ENCODE assay signal across 11 cellular contexts in the genomic region with DNA sequence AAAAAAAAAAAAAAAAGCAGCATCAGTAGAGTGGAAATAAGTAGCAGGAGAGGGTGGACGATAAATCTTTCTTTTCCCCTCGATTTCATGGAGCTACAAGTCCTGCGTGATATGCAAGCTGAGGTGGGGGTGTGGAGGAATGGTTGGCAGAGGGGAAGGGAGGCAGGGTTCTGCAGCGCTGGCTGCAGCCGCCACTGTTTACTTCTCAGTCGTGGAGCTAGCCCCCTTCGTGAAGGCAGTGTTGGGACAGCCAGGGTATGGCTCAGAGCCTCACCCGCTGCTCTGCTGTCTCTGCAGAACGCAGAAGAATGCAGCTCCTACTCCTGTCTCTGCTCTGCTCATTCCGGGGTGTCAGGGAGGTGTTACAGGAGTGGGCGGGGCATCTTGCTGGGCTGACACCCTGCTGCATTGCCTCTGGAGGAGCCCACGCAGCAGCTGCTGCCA.
DNase-seq lines count a peak whose midpoint lies in the region; ATAC-seq and TF ChIP-seq lines count a peak whose summit lies in the region.
"Had no signal": no experiment of that assay in that cellular context is flagged by ENCODE, and none has a peak within 500 bp of the region (broad histone marks: within the 10 kb centered on the region; RNA-seq: fewer than 3 reads in every experiment).

No MANE protein-coding gene starts in this region.

- H3K27me3 ChIP-seq in Caco-2 (replicated peaks; ENCODE audit: control insufficient read depth, insufficient read depth, low read length): no peaks in the 10 kb centered on the region
- H3K27me3 ChIP-seq in neural progenitor cell: no peaks in the 10 kb centered on the region
- H3K27me3 ChIP-seq in suprapubic skin: no peaks in the 10 kb centered on the region

- no peaks in the 10 kb centered on the region for H3K79me2 ChIP-seq in neural progenitor cell (ENCODE audit: low read depth)

- no peak for ATAC-seq in activated naive CD8-positive, alpha-beta T cell treated with anti-CD3 and anti-CD28 coated beads, Interleukin-2, amount 50 U/mL, for 24 hours
- ATAC-seq in HG02571 (IDR thresholded peaks at IDR 0.05; ENCODE audit: unreplicated experiment): no peak

- no peak for TF ChIP-seq EP300 in suprapubic skin (IDR thresholded peaks at IDR 0.05)

- no peak for TF ChIP-seq POLR2A in suprapubic skin (IDR thresholded peaks at IDR 0.05)

- H3K27me3 Mint-ChIP-seq in Caco-2 (ENCODE audit: insufficient read depth, unreplicated experiment) (peaks cover 3% of the 10 kb centered on the region), neural progenitor cell (ENCODE audit: insufficient read depth, low read depth) (no peaks in the 10 kb centered on the region)
- no peaks in the 10 kb centered on the region for H3K27me3 Mint-ChIP-seq in activated naive CD8-positive, alpha-beta T cell treated with anti-CD3 and anti-CD28 coated beads, Interleukin-2, amount 50 U/mL, for 24 hours
- H3K27me3 Mint-ChIP-seq: activated B cell treated with CpG ODN at 0.5 μM for 24 hours; CD4-positive, CD25-positive, alpha-beta regulatory T cell had no signal

- H3K27ac Mint-ChIP-seq in Caco-2 (ENCODE audit: unreplicated experiment): no peak overlapping the region
- H3K27ac Mint-ChIP-seq in neural progenitor cell: peak overlapping the region; percentile 74
- H3K27ac Mint-ChIP-seq in activated naive CD8-positive, alpha-beta T cell treated with anti-CD3 and anti-CD28 coated beads, Interleukin-2, amount 50 U/mL, for 24 hours: no peak overlapping the region
- H3K27ac Mint-ChIP-seq: activated B cell treated with CpG ODN at 0.5 μM for 24 hours; CD4-positive, CD25-positive, alpha-beta regulatory T cell had no signal

- CTCF ChIA-PET in Caco-2 (lab: Charles Lee): no interaction called here

- no peak for TF ChIP-seq CTCF in Caco-2 (IDR thresholded peaks at IDR 0.05; ENCODE audit: insufficient read depth in 1 of 2, low read depth in 1 of 2, low read length in 1 of 2, severe bottlenecking in 1 of 2, unreplicated experiment in 1 of 2)
- no peak for TF ChIP-seq CTCF in choroid plexus epithelial cell (conservative IDR thresholded peaks at IDR 0.05; ENCODE audit: low read depth, low read length)
- TF ChIP-seq CTCF in neural progenitor cell (IDR thresholded peaks at IDR 0.05): no peak
- TF ChIP-seq CTCF in suprapubic skin (IDR thresholded peaks at IDR 0.05): no peak

- no TSS peak for BruUV-seq in Caco-2 (replicated peaks; lab: Mats Ljungman, UMichigan)

- intact Hi-C loops in Caco-2 (cut with micrococcal nuclease; ENCODE audit: unreplicated experiment): no loop called here

- H3K36me3 Mint-ChIP-seq in Caco-2 (ENCODE audit: insufficient read depth, unreplicated experiment): no peaks in the 10 kb centered on the region
- H3K36me3 Mint-ChIP-seq in neural progenitor cell: peaks cover 3% of the 10 kb centered on the region
- no peaks in the 10 kb centered on the region for H3K36me3 Mint-ChIP-seq in activated naive CD8-positive, alpha-beta T cell treated with anti-CD3 and anti-CD28 coated beads, Interleukin-2, amount 50 U/mL, for 24 hours (ENCODE audit: low read depth)
- H3K36me3 Mint-ChIP-seq: CD4-positive, CD25-positive, alpha-beta regulatory T cell had no signal

- H3K9me3 ChIP-seq in Caco-2 (no peaks in the 10 kb centered on the region), neural progenitor cell (ENCODE audit: low read depth) (no peaks in the 10 kb centered on the region), suprapubic skin (no peaks in the 10 kb centered on the region)

- no peaks in the 10 kb centered on the region for H3K4me1 ChIP-seq in Caco-2
- H3K4me1 ChIP-seq in neural progenitor cell: peaks cover 5% of the 10 kb centered on the region
- H3K4me1 ChIP-seq in suprapubic skin: no peaks in the 10 kb centered on the region

- H3K4me3 ChIP-seq in Caco-2 (ENCODE audit: low read depth, low read length): 0 out of 2 replicates have a peak overlapping the region, but pooled peaks have one; percentile 8
- H3K4me3 ChIP-seq in choroid plexus epithelial cell (ENCODE audit: low read depth, low read length): peak overlapping the region; percentile 28
- peak overlapping the region; percentile 25 for H3K4me3 ChIP-seq in neural progenitor cell
- no peak overlapping the region for H3K4me3 ChIP-seq in suprapubic skin

- H3K4me1 Mint-ChIP-seq in Caco-2 (ENCODE audit: low read depth, unreplicated experiment) (no peaks in the 10 kb centered on the region), neural progenitor cell (peaks cover 10% of the 10 kb centered on the region)
- H3K4me1 Mint-ChIP-seq in activated naive CD8-positive, alpha-beta T cell treated with anti-CD3 and anti-CD28 coated beads, Interleukin-2, amount 50 U/mL, for 24 hours: no peaks in the 10 kb centered on the region
- H3K4me1 Mint-ChIP-seq: CD4-positive, CD25-positive, alpha-beta regulatory T cell had no signal

- H3K4me3 Mint-ChIP-seq in Caco-2 (ENCODE audit: unreplicated experiment) (peak overlapping the region; percentile 56), neural progenitor cell (no peak overlapping the region)
- no peak overlapping the region for H3K4me3 Mint-ChIP-seq in activated naive CD8-positive, alpha-beta T cell treated with anti-CD3 and anti-CD28 coated beads, Interleukin-2, amount 50 U/mL, for 24 hours
- H3K4me3 Mint-ChIP-seq: activated B cell treated with CpG ODN at 0.5 μM for 24 hours; CD4-positive, CD25-positive, alpha-beta regulatory T cell had no signal

- POLR2A ChIA-PET in Caco-2 (lab: Charles Lee): no interaction called here

- peak overlapping the region; percentile 98 for H2AFZ ChIP-seq in neural progenitor cell (replicated peaks)

- H3K36me3 ChIP-seq in Caco-2 (ENCODE audit: control insufficient read depth, insufficient read depth, low read length) (no peaks in the 10 kb centered on the region), neural progenitor cell (no peaks in the 10 kb centered on the region), suprapubic skin (no peaks in the 10 kb centered on the region)

- H3K27ac ChIP-seq in neural progenitor cell (no peak overlapping the region), suprapubic skin (no peak overlapping the region)

- no peaks in the 10 kb centered on the region for H4K20me1 ChIP-seq in neural progenitor cell (ENCODE audit: low read depth)

- DNase-seq in Caco-2 (peak; percentile 1 to 38), HuH-7.5 (ENCODE audit: low spot score) (peak; percentile 1), choroid plexus epithelial cell (ENCODE audit: low read depth) (peak; percentile 5), neural progenitor cell (ENCODE audit: low spot score) (peak; percentile 73), GM19240 (ENCODE audit: insufficient read length, low spot score) (no peak), suprapubic skin (ENCODE audit: low spot score in 2 of 2) (no peak)
- no peak for DNase-seq in activated naive CD8-positive, alpha-beta T cell treated with anti-CD3 and anti-CD28 coated beads, Interleukin-2, amount 50 U/mL, for 24 hours
- DNase-seq: activated B cell treated with CpG ODN at 0.5 μM for 24 hours; CD4-positive, CD25-positive, alpha-beta regulatory T cell; NCI-H446 had no signal

- H3K9me3 Mint-ChIP-seq in Caco-2 (ENCODE audit: unreplicated experiment) (no peaks in the 10 kb centered on the region), neural progenitor cell (peaks cover 5% of the 10 kb centered on the region)
- peaks cover 4% of the 10 kb centered on the region for H3K9me3 Mint-ChIP-seq in activated naive CD8-positive, alpha-beta T cell treated with anti-CD3 and anti-CD28 coated beads, Interleukin-2, amount 50 U/mL, for 24 hours
- H3K9me3 Mint-ChIP-seq: activated B cell treated with CpG ODN at 0.5 μM for 24 hours had no signal

- whole genome bisulfite sequencing in suprapubic skin: 7% methylated on average over 8 of the region's 12 CpGs

- no peak overlapping the region for H3K9ac ChIP-seq in neural progenitor cell

- no peaks in the 10 kb centered on the region for H3F3A ChIP-seq in neural progenitor cell (ENCODE audit: low read depth)

- H3K4me2 ChIP-seq in neural progenitor cell: peak overlapping the region; percentile 59

Comparison
In these comparisons a context has a peak if more than half of its experiments do, and no peak if none do; other contexts are left out.
1. DNase-seq: peak in Caco-2 (2 of 2), HuH-7.5 (single experiment), choroid plexus epithelial cell (single experiment) and neural progenitor cell (single experiment); none in activated naive CD8-positive, alpha-beta T cell treated with anti-CD3 and anti-CD28 coated beads, Interleukin-2, amount 50 U/mL, for 24 hours (single experiment), GM19240 (single experiment) and suprapubic skin (0 of 2).